In genomic region chr12:117836999-117837736, GRCh38 we compare ENCODE assay signal across 8 cellular contexts.
DNase-seq lines count a peak whose midpoint lies in the region; ATAC-seq and TF ChIP-seq lines count a peak whose summit lies in the region.

No MANE protein-coding gene starts in this region.

- peak; percentile 86 for DNase-seq in DMS79 treated with DMSO at 0.1 percent for 48 hours (lab: John Stamatoyannopoulos, UW)
- peak; percentile 34 for DNase-seq in NCI-H345 treated with DMSO at 0.1 percent for 48 hours (lab: John Stamatoyannopoulos, UW; ENCODE audit: unreplicated experiment)
- peak; percentile 86 for DNase-seq in activated CD4-positive, alpha-beta memory T cell treated with anti-CD3 and anti-CD28 coated beads for 36 hours
- DNase-seq in dorsolateral prefrontal cortex, result peak; percentile 78 to 94 (median 89)
- DNase-seq in lower lobe of right lung, result peak; percentile 79
- peak; percentile 63 to 69 (median 64) for DNase-seq in stimulated activated CD4-positive, alpha-beta T cell treated with anti-CD3 and anti-CD28 coated beads, TNF-alpha, amount 100 ng/mL, for 48 hours (ENCODE audit: low read depth in 3 of 3)

- H3K4me3 ChIP-seq in dorsolateral prefrontal cortex (peak overlapping the region in 45 of 59 donors; percentile 2 to 55 (median 38)), lower lobe of right lung (no peak overlapping the region)

- peak; percentile 93 to 100 (median 98) for TF ChIP-seq CTCF in dorsolateral prefrontal cortex (IDR thresholded peaks at IDR 0.05 in 54 of 56, conservative IDR thresholded peaks at IDR 0.05 in 2 of 56; ENCODE audit: low read depth in 1 of 56, partially characterized antibody in 56 of 56)
- TF ChIP-seq CTCF in lower lobe of right lung (IDR thresholded peaks at IDR 0.05), result peak; percentile 95

- peaks cover 8% of the 10 kb centered on the region for H3K27me3 Mint-ChIP-seq in activated CD4-positive, alpha-beta memory T cell treated with anti-CD3 and anti-CD28 coated beads for 36 hours

- intact Hi-C loops in activated CD4-positive, alpha-beta memory T cell treated with anti-CD3 and anti-CD28 coated beads for 36 hours (cut with micrococcal nuclease), result loop anchor here (1.0 to 2.0 kb wide), 4 partner anchors 250 to 625 kb away; no protein-coding TSS in a partner anchor
- intact Hi-C loops in dorsolateral prefrontal cortex (cut with DNase I), result loop anchor here (1.0 to 10.0 kb wide), 7 partner anchors 242 to 812 kb away; no protein-coding TSS in a partner anchor
- intact Hi-C loops in lower lobe of right lung (cut with DNase I), result no loop called here

- H3K9me3 Mint-ChIP-seq in activated CD4-positive, alpha-beta memory T cell treated with anti-CD3 and anti-CD28 coated beads for 36 hours, result no peaks in the 10 kb centered on the region

- H3K4me1 ChIP-seq in lower lobe of right lung, result no peaks in the 10 kb centered on the region

- POLR2A ChIA-PET in activated CD4-positive, alpha-beta memory T cell treated with anti-CD3 and anti-CD28 coated beads for 36 hours (lab: Charles Lee), result no interaction called here

- H3K4me3 Mint-ChIP-seq in activated CD4-positive, alpha-beta memory T cell treated with anti-CD3 and anti-CD28 coated beads for 36 hours, result no peak overlapping the region

- H3K36me3 ChIP-seq in lower lobe of right lung, result no peaks in the 10 kb centered on the region

- peak overlapping the region; percentile 42 for H3K27ac Mint-ChIP-seq in activated CD4-positive, alpha-beta memory T cell treated with anti-CD3 and anti-CD28 coated beads for 36 hours

- no peaks in the 10 kb centered on the region for H3K9me3 ChIP-seq in lower lobe of right lung

- peaks cover 8% of the 10 kb centered on the region for H3K4me1 Mint-ChIP-seq in activated CD4-positive, alpha-beta memory T cell treated with anti-CD3 and anti-CD28 coated beads for 36 hours (ENCODE audit: low read depth)

- H3K27me3 ChIP-seq in dorsolateral prefrontal cortex, result peaks cover 0 to 9% (median 0%) of the 10 kb centered on the region in 45 donors
- H3K27me3 ChIP-seq in lower lobe of right lung (ENCODE audit: low read depth), result no peaks in the 10 kb centered on the region

- ATAC-seq in HG02798 (IDR thresholded peaks at IDR 0.05; ENCODE audit: poor library complexity, unreplicated experiment) (peak; percentile 52), lower lobe of right lung (peak; percentile 68 to 72), GM18517 (IDR thresholded peaks at IDR 0.05; ENCODE audit: unreplicated experiment) (no peak)

- H3K36me3 Mint-ChIP-seq in activated CD4-positive, alpha-beta memory T cell treated with anti-CD3 and anti-CD28 coated beads for 36 hours, result no peaks in the 10 kb centered on the region

- CTCF ChIA-PET in activated CD4-positive, alpha-beta memory T cell treated with anti-CD3 and anti-CD28 coated beads for 36 hours (lab: Charles Lee), result interaction anchor here (0.6 to 4.3 kb wide), 25 partner anchors 8 to 654 kb away, joined by 3 to 62 read pairs (median 4); no protein-coding TSS in a partner anchor

- H3K27ac ChIP-seq in dorsolateral prefrontal cortex (peak overlapping the region in 1 of 59 donors; percentile 22), lower lobe of right lung (no peak overlapping the region)

Comparison
In these comparisons a context has a peak if more than half of its experiments do, and no peak if none do; other contexts are left out.
1. DNase-seq: peak in every context shown above with its lines; median percentile 89 in dorsolateral prefrontal cortex; 86 in DMS79 treated with DMSO at 0.1 percent for 48 hours; 86 in activated CD4-positive, alpha-beta memory T cell treated with anti-CD3 and anti-CD28 coated beads for 36 hours; 79 in lower lobe of right lung; 64 in stimulated activated CD4-positive, alpha-beta T cell treated with anti-CD3 and anti-CD28 coated beads, TNF-alpha, amount 100 ng/mL, for 48 hours; 34 in NCI-H345 treated with DMSO at 0.1 percent for 48 hours.